ENCODE assay signal across 30 cellular contexts in the genomic region with DNA sequence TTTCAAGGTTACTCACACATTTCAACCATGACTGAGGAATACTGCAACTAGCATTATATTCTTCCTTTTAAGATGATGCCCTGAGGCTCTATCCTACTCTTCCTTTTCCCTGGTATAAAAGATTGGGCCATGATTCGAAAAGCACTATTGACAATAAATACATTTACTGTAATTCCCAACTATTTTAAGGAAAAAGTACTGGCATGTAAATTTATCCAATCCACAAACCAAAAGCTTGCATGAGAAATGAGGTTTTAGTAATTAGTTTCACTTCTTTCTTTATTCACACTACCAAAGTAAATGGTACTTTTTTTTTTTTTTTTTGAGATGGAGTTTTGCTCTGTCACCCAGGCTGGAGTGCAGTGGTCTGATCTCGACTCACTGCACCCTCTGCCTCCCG.
"Had no signal": no experiment of that assay in that cellular context is flagged by ENCODE, and none has a peak within 500 bp of the region (broad histone marks: within the 10 kb centered on the region; RNA-seq: fewer than 3 reads in every experiment).

No MANE protein-coding gene starts in this region.

- H3K27ac Mint-ChIP-seq: immature natural killer cell; naive thymus-derived CD8-positive, alpha-beta T cell; nephron; stimulated activated naive B cell treated with anti-CD40 and anti-IgM and Interleukin-4, amounts not matched to agents 10 μg/mL and 1 μg/mL and 100 μg/mL, for 72 hours had no signal

- H3K27me3 ChIP-seq: left lung, pancreas, stomach, testis, thyroid gland, transverse colon, upper lobe of left lung, vagina had no signal

- H3K9me3 ChIP-seq: left lung, lower lobe of right lung, pancreas, prostate gland, stomach, testis, thyroid gland, transverse colon, upper lobe of left lung, vagina had no signal

- H3K4me3 ChIP-seq: left lung, lower lobe of right lung, pancreas, prostate gland, skin epidermis, stomach, testis, thyroid gland, transverse colon, upper lobe of left lung, vagina had no signal

- ATAC-seq: left colon; left lung; lower lobe of right lung; naive thymus-derived CD8-positive, alpha-beta T cell; pancreas; right cardiac atrium; sciatic nerve; stimulated activated naive B cell treated with anti-CD40 and anti-IgM and Interleukin-4, amounts not matched to agents 10 μg/mL and 1 μg/mL and 100 μg/mL, for 72 hours; stimulated activated naive CD8-positive, alpha-beta T cell treated with anti-CD3 and anti-CD28 coated beads, Interleukin-15, Interleukin-2, amounts not matched to agents 100 U/mL and 50 U/mL, for 24 hours had no signal

- H3K36me3 Mint-ChIP-seq: immature natural killer cell; naive thymus-derived CD8-positive, alpha-beta T cell; stimulated activated naive B cell treated with anti-CD40 and anti-IgM and Interleukin-4, amounts not matched to agents 10 μg/mL and 1 μg/mL and 100 μg/mL, for 72 hours had no signal

- H3K27me3 Mint-ChIP-seq: naive thymus-derived CD8-positive, alpha-beta T cell; stimulated activated naive B cell treated with anti-CD40 and anti-IgM and Interleukin-4, amounts not matched to agents 10 μg/mL and 1 μg/mL and 100 μg/mL, for 72 hours had no signal

- H3K4me1 ChIP-seq: left lung, lower lobe of right lung, pancreas, prostate gland, stomach, testis, thyroid gland, transverse colon, upper lobe of left lung, vagina had no signal

- H3K9me3 Mint-ChIP-seq: neural crest cell had no signal

- H3K27ac ChIP-seq: left lung, lower lobe of right lung, pancreas, prostate gland, skin epidermis, stomach, testis, thyroid gland, transverse colon, upper lobe of left lung, vagina had no signal

- DNase-seq: immature natural killer cell; kidney; left colon; lower lobe of right lung; mammary epithelial cell; mesenchymal stem cell; naive thymus-derived CD8-positive, alpha-beta T cell; nucleus accumbens; pancreas; posterior cingulate gyrus; retina; right cardiac atrium; stimulated activated CD4-positive, alpha-beta T cell treated with anti-CD3 and anti-CD28 coated beads, Interleukin-12 subunit alpha, Interleukin-12 subunit beta, amount 100 ng/mL, for 4 hours; stimulated activated CD4-positive, alpha-beta T cell treated with anti-CD3 and anti-CD28 coated beads, Interleukin-15, amount 100 ng/mL, for 24 hours; stimulated activated CD4-positive, alpha-beta T cell treated with anti-CD3 and anti-CD28 coated beads, Interleukin-2, amount 100 ng/mL, for 24 hours; stimulated activated CD4-positive, alpha-beta T cell treated with anti-CD3 and anti-CD28 coated beads, Interleukin-4, amount 100 ng/mL, for 1 hour; stimulated activated naive B cell treated with anti-CD40 and anti-IgM and Interleukin-4, amounts not matched to agents 10 μg/mL and 1 μg/mL and 100 μg/mL, for 72 hours; stimulated activated naive CD8-positive, alpha-beta T cell treated with anti-CD3 and anti-CD28 coated beads, Interleukin-15, Interleukin-2, amounts not matched to agents 100 U/mL and 50 U/mL, for 24 hours; stomach; testis; thyroid gland; transverse colon; upper lobe of left lung had no signal

- H3K36me3 ChIP-seq: left lung, lower lobe of right lung, pancreas, prostate gland, stomach, thyroid gland, transverse colon, upper lobe of left lung, vagina had no signal

- H3K4me1 Mint-ChIP-seq: immature natural killer cell; naive thymus-derived CD8-positive, alpha-beta T cell; nephron; neural crest cell; stimulated activated naive B cell treated with anti-CD40 and anti-IgM and Interleukin-4, amounts not matched to agents 10 μg/mL and 1 μg/mL and 100 μg/mL, for 72 hours had no signal

- H3K4me3 Mint-ChIP-seq: immature natural killer cell; naive thymus-derived CD8-positive, alpha-beta T cell; nephron; neural crest cell; stimulated activated naive B cell treated with anti-CD40 and anti-IgM and Interleukin-4, amounts not matched to agents 10 μg/mL and 1 μg/mL and 100 μg/mL, for 72 hours had no signal
